ENCODE assay signal across 35 cellular contexts in genomic region chr20:646868-647233, GRCh38. TPM values are rescaled to one million over a fixed set of nuclear protein-coding genes. Genes with fewer than 3 reads are reported as not detected.
"Had no signal": no experiment of that assay in that cellular context is flagged by ENCODE, and none has a peak within 500 bp of the region (broad histone marks: within the 10 kb centered on the region; RNA-seq: fewer than 3 reads in every experiment).

No MANE protein-coding gene starts in this region.

- H3K27me3 ChIP-seq: body of pancreas had no signal

- FAIRE-seq: colon, endometrium, endothelial cell of umbilical vein, frontal cortex, TTC549 had no signal

- H3K9me3 ChIP-seq: body of pancreas had no signal

- H3K27ac Mint-ChIP-seq: activated CD4-positive, alpha-beta memory T cell treated with anti-CD3 and anti-CD28 coated beads, Interleukin-2, amount 10 ng/mL, durations not matched to agents 7 days and 5 days; activated CD4-positive, alpha-beta T cell treated with anti-CD3 and anti-CD28 coated beads, Interleukin-2, amount 10 ng/mL, durations not matched to agents 7 days and 5 days; activated naive CD4-positive, alpha-beta T cell treated with anti-CD3 and anti-CD28 coated beads, Interleukin-2, amount 10 ng/mL, durations not matched to agents 7 days and 5 days; activated naive CD8-positive, alpha-beta T cell treated with anti-CD3 and anti-CD28 coated beads, Interleukin-2, amount 10 ng/mL, durations not matched to agents 7 days and 5 days; T-helper 1 cell treated with Interleukin-12 subunit alpha and Interleukin-12 subunit beta and Interleukin-4 antibody, amounts not matched to agents 30 μg/mL and 1 μg/mL, for 36 hours; WTC11 had no signal

- ATAC-seq: activated naive CD4-positive, alpha-beta T cell treated with anti-CD3 and anti-CD28 coated beads, Interleukin-2, amount 50 U/mL, for 72 hours; body of pancreas; WTC11 had no signal

- H3K4me3 Mint-ChIP-seq: activated CD4-positive, alpha-beta memory T cell treated with anti-CD3 and anti-CD28 coated beads, Interleukin-2, amount 10 ng/mL, durations not matched to agents 7 days and 5 days; activated CD4-positive, alpha-beta T cell treated with anti-CD3 and anti-CD28 coated beads, Interleukin-2, amount 10 ng/mL, durations not matched to agents 7 days and 5 days; activated naive CD4-positive, alpha-beta T cell treated with anti-CD3 and anti-CD28 coated beads, Interleukin-2, amount 10 ng/mL, durations not matched to agents 7 days and 5 days; activated naive CD8-positive, alpha-beta T cell treated with anti-CD3 and anti-CD28 coated beads, Interleukin-2, amount 10 ng/mL, durations not matched to agents 7 days and 5 days; T-helper 1 cell treated with Interleukin-12 subunit alpha and Interleukin-12 subunit beta and Interleukin-4 antibody, amounts not matched to agents 30 μg/mL and 1 μg/mL, for 36 hours; WTC11 had no signal

- H3K4me3 ChIP-seq: body of pancreas, esophagus squamous epithelium, heart left ventricle had no signal

- H3K27ac ChIP-seq: body of pancreas, epithelial cell of prostate, esophagus squamous epithelium, VCaP had no signal

- H3K9me3 Mint-ChIP-seq: activated CD4-positive, alpha-beta memory T cell treated with anti-CD3 and anti-CD28 coated beads, Interleukin-2, amount 10 ng/mL, durations not matched to agents 7 days and 5 days; activated CD4-positive, alpha-beta T cell treated with anti-CD3 and anti-CD28 coated beads, Interleukin-2, amount 10 ng/mL, durations not matched to agents 7 days and 5 days; activated naive CD4-positive, alpha-beta T cell treated with anti-CD3 and anti-CD28 coated beads, Interleukin-2, amount 10 ng/mL, durations not matched to agents 7 days and 5 days; activated naive CD4-positive, alpha-beta T cell treated with anti-CD3 and anti-CD28 coated beads, Interleukin-2, amount 50 U/mL, for 72 hours; activated naive CD8-positive, alpha-beta T cell treated with anti-CD3 and anti-CD28 coated beads, Interleukin-2, amount 10 ng/mL, durations not matched to agents 7 days and 5 days; T-helper 1 cell treated with Interleukin-12 subunit alpha and Interleukin-12 subunit beta and Interleukin-4 antibody, amounts not matched to agents 30 μg/mL and 1 μg/mL, for 36 hours; WTC11 had no signal

- DNase-seq: activated CD4-positive, alpha-beta memory T cell treated with anti-CD3 and anti-CD28 coated beads, Interleukin-2, amount 10 ng/mL, durations not matched to agents 7 days and 5 days; activated CD4-positive, alpha-beta T cell treated with anti-CD3 and anti-CD28 coated beads for 1 hour; activated CD4-positive, alpha-beta T cell treated with anti-CD3 and anti-CD28 coated beads for 4 hours; activated CD4-positive, alpha-beta T cell treated with anti-CD3 and anti-CD28 coated beads, Interleukin-2, amount 10 ng/mL, durations not matched to agents 7 days and 5 days; activated CD4-positive, alpha-beta T cell treated with anti-CD3 and anti-CD28 coated beads, Interleukin-2, amount 50 U/mL, for 4 hours; activated CD8-positive, alpha-beta memory T cell treated with anti-CD3 and anti-CD28 coated beads for 24 hours; activated gamma-delta T cell; activated naive CD4-positive, alpha-beta T cell; activated naive CD4-positive, alpha-beta T cell treated with anti-CD3 and anti-CD28 coated beads, Interleukin-2, amount 10 ng/mL, durations not matched to agents 7 days and 5 days; activated naive CD8-positive, alpha-beta T cell treated with anti-CD3 and anti-CD28 coated beads, Interleukin-2, amount 10 ng/mL, durations not matched to agents 7 days and 5 days; activated T-cell treated with anti-CD3 and anti-CD28 coated beads, Interleukin-2, amount 50 U/mL, for 48 hours; amygdala; body of pancreas; caudate nucleus; cortex of kidney; effector CD8-positive, alpha-beta T cell; esophagus squamous epithelium; glutamatergic neuron; heart left ventricle had no signal

RNA-seq across cellular contexts. Expression of gene SCRT2, which starts 28.8 kb away (rescaled TPM):
- total RNA-seq: activated CD4-positive, alpha-beta memory T cell treated with anti-CD3 and anti-CD28 coated beads, Interleukin-2, amount 10 ng/mL, durations not matched to agents 7 days and 5 days; activated CD4-positive, alpha-beta T cell treated with anti-CD3 and anti-CD28 coated beads, Interleukin-2, amount 10 ng/mL, durations not matched to agents 7 days and 5 days; activated naive CD4-positive, alpha-beta T cell treated with anti-CD3 and anti-CD28 coated beads, Interleukin-2, amount 50 U/mL, for 72 hours; activated naive CD8-positive, alpha-beta T cell treated with anti-CD3 and anti-CD28 coated beads, Interleukin-2, amount 10 ng/mL, durations not matched to agents 7 days and 5 days; aorta; chondrocyte; dermis microvascular lymphatic vessel endothelial cell; endothelial cell of umbilical vein; esophagus squamous epithelium; fibroblast of lung; fibroblast of villous mesenchyme; heart left ventricle had no signal
- polyA plus RNA-seq: aorta, endothelial cell of umbilical vein, esophagus, fibroblast of lung, heart left ventricle had no signal

RNA-seq across cellular contexts. Expression of gene TCF15, which starts 36.7 kb away (rescaled TPM):
- total RNA-seq: activated CD4-positive, alpha-beta memory T cell treated with anti-CD3 and anti-CD28 coated beads, Interleukin-2, amount 10 ng/mL, durations not matched to agents 7 days and 5 days; activated CD4-positive, alpha-beta T cell treated with anti-CD3 and anti-CD28 coated beads, Interleukin-2, amount 10 ng/mL, durations not matched to agents 7 days and 5 days; activated naive CD8-positive, alpha-beta T cell treated with anti-CD3 and anti-CD28 coated beads, Interleukin-2, amount 10 ng/mL, durations not matched to agents 7 days and 5 days; body of pancreas; esophagus squamous epithelium; fibroblast of lung; fibroblast of villous mesenchyme had no signal
- polyA plus RNA-seq: aorta, fibroblast of lung had no signal
